In the genomic region with DNA sequence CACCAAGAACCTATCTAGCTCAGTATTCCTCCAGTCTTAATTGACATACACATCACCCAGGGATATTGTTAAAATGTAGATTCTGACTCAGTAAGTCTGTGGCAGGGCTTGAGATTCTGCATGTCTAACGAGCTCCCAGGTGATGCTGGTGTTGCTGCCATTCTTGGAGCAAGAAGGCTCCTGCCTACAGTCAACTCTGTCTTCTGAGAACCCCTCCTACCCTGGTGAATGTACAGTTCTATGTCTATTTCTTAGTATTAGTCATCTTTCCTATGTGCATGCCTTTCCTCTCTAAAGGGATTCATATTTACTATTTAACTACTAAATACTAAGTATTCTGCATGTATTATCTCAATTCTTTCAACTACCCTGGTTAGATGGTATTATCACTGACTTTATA, we compare ENCODE assay signal across 21 cellular contexts.
DNase-seq lines count a peak whose midpoint lies in the region; ATAC-seq, FAIRE-seq and TF ChIP-seq lines count a peak whose summit lies in the region.
"Had no signal": no experiment of that assay in that cellular context is flagged by ENCODE, and none has a peak within 500 bp of the region (broad histone marks: within the 10 kb centered on the region; RNA-seq: fewer than 3 reads in every experiment).

No MANE protein-coding gene starts in this region.

- DNase-seq in GM12892 (ENCODE audit: insufficient read length) (no peak), WERI-Rb-1 (no peak), T-cell (no peak), NCI-H1092 (lab: John Stamatoyannopoulos, UW) (no peak), AML-193 (lab: John Stamatoyannopoulos, UW) (no peak)
- DNase-seq: adrenal gland, DMS 273 treated with DMSO at 0.1 percent for 48 hours, IMR-90, left lung, NCI-H2081 treated with DMSO at 0.1 percent for 48 hours, NCI-H524 treated with DMSO at 0.1 percent for 48 hours, SIG-M5, stomach, T-helper 17 cell had no signal

- no peak for TF ChIP-seq POLR2A in GM12892 (IDR thresholded peaks at IDR 0.05; ENCODE audit: low read depth, low read length)

- H3K36me3 ChIP-seq in WERI-Rb-1, result no peaks in the 10 kb centered on the region
- H3K36me3 ChIP-seq: adrenal gland, esophagus muscularis mucosa, left lung, right atrium auricular region, stomach had no signal

- H3K27me3 Mint-ChIP-seq in T-cell, result peaks cover 4 to 17% of the 10 kb centered on the region in 2 donors

- no peak overlapping the region for H3K27ac ChIP-seq in WERI-Rb-1
- H3K27ac ChIP-seq: A549, adrenal gland, C4-2B, esophagus muscularis mucosa, left lung, right atrium auricular region, stomach had no signal

- POLR2A ChIA-PET in T-cell (lab: Charles Lee), result no interaction called here

- peaks cover 35% of the 10 kb centered on the region for H3K27me3 ChIP-seq in WERI-Rb-1 (ENCODE audit: insufficient read depth, low read depth, severe bottlenecking)
- H3K27me3 ChIP-seq: adrenal gland, esophagus muscularis mucosa, left lung, right atrium auricular region, stomach had no signal

- H3K9me3 ChIP-seq in WERI-Rb-1 (ENCODE audit: severe bottlenecking), result no peaks in the 10 kb centered on the region
- H3K9me3 ChIP-seq: A549, adrenal gland, esophagus muscularis mucosa, left lung, right atrium auricular region, stomach had no signal

- no peak for TF ChIP-seq CTCF in WERI-Rb-1 (IDR thresholded peaks at IDR 0.05; ENCODE audit: low read depth, low read length)

- no peaks in the 10 kb centered on the region for H3K9me3 Mint-ChIP-seq in T-cell

- no peak overlapping the region for H3K4me3 Mint-ChIP-seq in T-cell
- H3K4me3 Mint-ChIP-seq: T-helper 17 cell had no signal

- CTCF ChIA-PET in T-cell (lab: Charles Lee), result no interaction called here

- no peaks in the 10 kb centered on the region for H3K4me1 Mint-ChIP-seq in T-cell

- no peak overlapping the region for H3K4me3 ChIP-seq in WERI-Rb-1 (ENCODE audit: low read depth, low read length)
- H3K4me3 ChIP-seq: A549, adrenal gland, esophagus muscularis mucosa, left lung, right atrium auricular region, stomach had no signal

- no peak overlapping the region for H3K27ac Mint-ChIP-seq in T-cell
- H3K27ac Mint-ChIP-seq: T-helper 17 cell had no signal

- peak; percentile 70 for ATAC-seq in GM19328 (IDR thresholded peaks at IDR 0.05; ENCODE audit: unreplicated experiment)
- ATAC-seq in HG02759 (IDR thresholded peaks at IDR 0.05; ENCODE audit: unreplicated experiment), result peak; percentile 84
- ATAC-seq in HG03354 (IDR thresholded peaks at IDR 0.05; ENCODE audit: poor library complexity, severe bottlenecking, unreplicated experiment), result peak; percentile 72
- ATAC-seq in T-cell (replicated peaks in 1 of 4), result no peak
- ATAC-seq: A549, left lung, T-helper 17 cell had no signal

- peak; percentile 24 for FAIRE-seq in GM12892 (lab: Jason Lieb, UNC)
- FAIRE-seq: A549 had no signal

- H3K36me3 Mint-ChIP-seq in T-cell, result no peaks in the 10 kb centered on the region

Comparison
In these comparisons a context has a peak if more than half of its experiments do, and no peak if none do; other contexts are left out.
1. ATAC-seq: peak in GM19328 (single experiment), HG02759 (single experiment) and HG03354 (single experiment); none in T-cell (0 of 4).